Comparison of ENCODE assay signal across 8 cellular contexts in the genomic region with DNA sequence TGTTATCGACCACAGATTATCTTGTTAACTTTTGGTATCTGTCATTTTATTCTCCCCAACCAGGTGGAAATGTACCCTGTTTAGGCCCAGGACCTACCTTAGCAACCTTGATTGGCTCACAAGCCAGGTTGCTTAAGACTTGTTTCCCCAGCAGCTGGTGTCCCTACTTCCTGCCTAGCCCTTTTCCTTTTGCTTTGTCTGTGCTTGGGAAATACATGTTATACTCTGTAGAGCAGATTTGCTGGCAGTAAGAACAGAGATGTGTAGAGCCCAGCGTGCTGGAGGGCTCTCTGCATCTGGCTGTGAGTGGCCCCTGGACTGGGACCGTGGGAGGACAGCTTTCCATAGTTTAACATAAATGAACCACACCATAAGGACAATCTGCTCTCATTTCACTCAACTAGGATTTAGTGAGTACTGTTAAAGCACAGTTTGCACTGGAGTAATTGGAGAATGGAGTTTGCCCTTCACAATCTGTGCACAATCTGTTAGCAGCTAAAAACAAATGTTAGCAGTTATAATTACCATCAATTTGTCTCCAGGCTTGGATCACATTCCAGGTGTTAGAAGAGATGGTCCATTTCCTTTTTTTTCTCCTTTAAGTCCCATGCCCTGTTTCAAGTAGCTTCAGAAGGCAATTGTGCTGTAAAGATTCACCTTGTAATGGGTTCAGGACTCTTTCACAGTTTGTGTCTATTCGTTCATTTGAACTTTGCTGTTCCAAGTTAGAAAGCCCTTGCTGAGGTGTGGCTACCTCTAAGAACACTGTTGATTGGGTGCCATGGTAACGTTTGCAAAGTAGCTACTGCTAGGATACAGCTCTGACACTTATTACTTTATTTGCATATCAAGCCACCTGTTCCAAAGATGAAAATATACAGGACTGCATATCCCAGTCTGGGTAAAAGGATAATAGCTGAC. TPM values are rescaled to one million over a fixed set of nuclear protein-coding genes. Genes with fewer than 3 reads are reported as not detected.
DNase-seq lines count a peak whose midpoint lies in the region; ATAC-seq and TF ChIP-seq lines count a peak whose summit lies in the region.

A gene with protein sequence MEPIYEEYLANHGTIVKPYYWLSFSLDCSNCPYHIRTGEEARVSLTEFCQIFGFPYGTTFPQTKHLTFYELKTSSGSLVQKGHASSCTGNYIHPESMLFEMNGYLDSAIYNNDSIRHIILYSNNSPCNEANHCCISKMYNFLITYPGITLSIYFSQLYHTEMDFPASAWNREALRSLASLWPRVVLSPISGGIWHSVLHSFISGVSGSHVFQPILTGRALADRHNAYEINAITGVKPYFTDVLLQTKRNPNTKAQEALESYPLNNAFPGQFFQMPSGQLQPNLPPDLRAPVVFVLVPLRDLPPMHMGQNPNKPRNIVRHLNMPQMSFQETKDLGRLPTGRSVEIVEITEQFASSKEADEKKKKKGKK (minus strand): TSS at position 770 of the 921 bp plus-strand sequence. CDS start 4,535 bp downstream, outside the sequence.

- peaks cover 29 to 41% (median 32%) of the 10 kb centered on the region in 4 donors for H3K4me1 Mint-ChIP-seq in CD4-positive, alpha-beta memory T cell

- H3K4me3 Mint-ChIP-seq in CD4-positive, alpha-beta memory T cell = peak within 1 kb of the TSS in 7 of 8 donors; percentile 14 to 53 (median 41)

- ATAC-seq in HG02870 (IDR thresholded peaks at IDR 0.05; ENCODE audit: unreplicated experiment) (peak; percentile 29), GM18858 (IDR thresholded peaks at IDR 0.05; ENCODE audit: unreplicated experiment) (no peak)

- H3K9me3 Mint-ChIP-seq in CD4-positive, alpha-beta memory T cell = no peaks in the 10 kb centered on the region

- no peak for TF ChIP-seq POLR2A in Peyer's patch (IDR thresholded peaks at IDR 0.05)

- CTCF ChIA-PET in CD4-positive, alpha-beta memory T cell (lab: Charles Lee; ENCODE audit: partially characterized antibody) = interaction anchor here (0.8 to 8.5 kb wide), 8 partner anchors 8 to 569 kb away, joined by 3 to 235 read pairs (median 10); no protein-coding TSS in a partner anchor

- no peaks in the 10 kb centered on the region for H3K9me3 ChIP-seq in CD4-positive, alpha-beta memory T cell (ENCODE audit: control insufficient read depth in 1 of 2, low read length in 2 of 2)
- no peaks in the 10 kb centered on the region for H3K9me3 ChIP-seq in Peyer's patch
- no peaks in the 10 kb centered on the region for H3K9me3 ChIP-seq in cardiac muscle cell (ENCODE audit: low read depth)

- peak; percentile 11 to 46 (median 26) for DNase-seq in CD4-positive, alpha-beta memory T cell
- DNase-seq in Peyer's patch = peak in 2 of 3 donors; percentile 63 to 64
- DNase-seq in cardiac muscle cell (ENCODE audit: low read depth in 1 of 2, low spot score in 1 of 2) = peak in 1 of 2 donors; percentile 34
- no peak for DNase-seq in NCI-H2227 (lab: John Stamatoyannopoulos, UW; ENCODE audit: unreplicated experiment)
- no peak for DNase-seq in GM03348 (ENCODE audit: low spot score)
- DNase-seq in activated CD4-positive, alpha-beta T cell treated with anti-CD3 and anti-CD28 coated beads for 1 hour = no peak

- intact Hi-C loops in CD4-positive, alpha-beta memory T cell (cut with micrococcal nuclease) = no loop called here

- no peak for TF ChIP-seq CTCF in Peyer's patch (IDR thresholded peaks at IDR 0.05)
- TF ChIP-seq CTCF in cardiac muscle cell (IDR thresholded peaks at IDR 0.05; ENCODE audit: low read depth, low read length) = no peak

- H3K27ac Mint-ChIP-seq in CD4-positive, alpha-beta memory T cell = peak within 1 kb of the TSS; percentile 73 to 93 (median 89)

- no peak within 1 kb of the TSS for H3K4me3 ChIP-seq in CD4-positive, alpha-beta memory T cell (ENCODE audit: low read length in 2 of 2)
- H3K4me3 ChIP-seq in Peyer's patch = peak within 1 kb of the TSS in 1 of 4 donors; percentile 19
- no peak within 1 kb of the TSS for H3K4me3 ChIP-seq in cardiac muscle cell

- H3K36me3 Mint-ChIP-seq in CD4-positive, alpha-beta memory T cell = no peaks in the 10 kb centered on the region

- peak within 1 kb of the TSS; percentile 20 for H3K27ac ChIP-seq in CD4-positive, alpha-beta memory T cell (ENCODE audit: low read depth, low read length)
- H3K27ac ChIP-seq in Peyer's patch (peak within 1 kb of the TSS in 3 of 4 donors; percentile 52 to 84 (median 63)), cardiac muscle cell (peak within 1 kb of the TSS; percentile 75)

- no peaks in the 10 kb centered on the region for H3K36me3 ChIP-seq in CD4-positive, alpha-beta memory T cell (ENCODE audit: insufficient read depth, low read length)
- H3K36me3 ChIP-seq in Peyer's patch (no peaks in the 10 kb centered on the region), cardiac muscle cell (no peaks in the 10 kb centered on the region)

- H3K27me3 Mint-ChIP-seq in CD4-positive, alpha-beta memory T cell = peaks cover 0 to 2% of the 10 kb centered on the region in 2 donors

- H3K27me3 ChIP-seq in CD4-positive, alpha-beta memory T cell (ENCODE audit: insufficient read depth, low read length) = no peaks in the 10 kb centered on the region
- H3K27me3 ChIP-seq in Peyer's patch (no peaks in the 10 kb centered on the region), cardiac muscle cell (no peaks in the 10 kb centered on the region)

- H3K4me1 ChIP-seq in CD4-positive, alpha-beta memory T cell (ENCODE audit: insufficient read depth, low read length) = peaks cover 31% of the 10 kb centered on the region
- H3K4me1 ChIP-seq in Peyer's patch = peaks cover 0 to 32% (median 3%) of the 10 kb centered on the region in 4 donors
- H3K4me1 ChIP-seq in cardiac muscle cell (ENCODE audit: low read depth) = peaks cover 35% of the 10 kb centered on the region

- POLR2A ChIA-PET in CD4-positive, alpha-beta memory T cell (lab: Charles Lee; ENCODE audit: partially characterized antibody) = interaction anchor here (0.7 kb wide), 1 partner anchor 263 kb away, joined by 3 read pairs; no protein-coding TSS in a partner anchor

RNA-seq across cellular contexts. Expression of the gene that starts here (rescaled TPM):
- total RNA-seq in CD4-positive, alpha-beta memory T cell = not detected
- not detected for polyA plus RNA-seq in CD4-positive, alpha-beta memory T cell
- total RNA-seq in Peyer's patch = under 1 TPM in 1 of 4 donors, not detected in 3; 0.85 TPM
- total RNA-seq in cardiac muscle cell = not detected in 2 replicates
- 0.42 TPM in 1 of 2 replicates, not detected in the other for polyA plus RNA-seq in cardiac muscle cell

Comparison
In these comparisons a context has a peak if more than half of its experiments do, and no peak if none do; other contexts are left out.
1. Peak in DNase-seq and H3K27ac ChIP-seq in CD4-positive, alpha-beta memory T cell; RNA of the gene not detected or under 1 TPM.
2. Peak in DNase-seq and H3K27ac ChIP-seq in Peyer's patch; RNA of the gene not detected or under 1 TPM.
3. H3K27ac ChIP-seq: peak in every context shown above with its lines; median percentile 75 in cardiac muscle cell; 63 in Peyer's patch; 20 in CD4-positive, alpha-beta memory T cell.